Comparison of ENCODE assay signal across 2 cellular contexts in genomic region chr4:19700951-19701350, GRCh38.
TF ChIP-seq lines count a peak whose summit lies in the region.

No MANE protein-coding gene starts in this region.

TF ChIP-seq in neural cell, 6 proteins besides CTCF, POLR2A, EP300 and RAD21:
- peak; percentile 74 for TF ChIP-seq REST (IDR thresholded peaks at IDR 0.05; ENCODE audit: borderline replicate concordance)
- TF ChIP-seq SMC3 (conservative IDR thresholded peaks at IDR 0.05; ENCODE audit: poor library complexity), result no peak

TF ChIP-seq in GM23338, 12 proteins besides CTCF, POLR2A, EP300 and RAD21:
- TF ChIP-seq ZNF114 (CRISPR knock-in tag; IDR thresholded peaks at IDR 0.05) (no peak), EZH2 (IDR thresholded peaks at IDR 0.05; ENCODE audit: low read depth, unreplicated experiment) (no peak), ETS1 (IDR thresholded peaks at IDR 0.05) (no peak), JUNB (IDR thresholded peaks at IDR 0.05; ENCODE audit: unreplicated experiment) (no peak), NANOG (IDR thresholded peaks at IDR 0.05; ENCODE audit: borderline replicate concordance) (no peak), POLR2AphosphoS5 (IDR thresholded peaks at IDR 0.05; ENCODE audit: low read depth) (no peak), ZNF331 (CRISPR knock-in tag; IDR thresholded peaks at IDR 0.05; ENCODE audit: low read depth) (no peak), REST (IDR thresholded peaks at IDR 0.05; ENCODE audit: unreplicated experiment) (no peak)
